Comparison of ENCODE assay signal across 8 cellular contexts in genomic region chrX:40083979-40084359, GRCh38. TPM values are rescaled to one million over a fixed set of nuclear protein-coding genes. Genes with fewer than 3 reads are reported as not detected.
DNase-seq lines count a peak whose midpoint lies in the region; ATAC-seq and TF ChIP-seq lines count a peak whose summit lies in the region.

No MANE protein-coding gene starts in this region.

- H3K36me3 ChIP-seq in breast epithelium (no peaks in the 10 kb centered on the region), mesodermal cell (ENCODE audit: control insufficient read depth, insufficient read depth, low read length) (no peaks in the 10 kb centered on the region), SJCRH30 (no peaks in the 10 kb centered on the region; the same call in 1 of the 2 replicates)

- no peak for TF ChIP-seq CTCF in breast epithelium (IDR thresholded peaks at IDR 0.05)
- no peak for TF ChIP-seq CTCF in type B pancreatic cell (conservative IDR thresholded peaks at IDR 0.05)

- peak overlapping the region; percentile 56 for H3K4me3 Mint-ChIP-seq in activated naive CD4-positive, alpha-beta T cell treated with anti-CD3 and anti-CD28 coated beads for 36 hours
- peak overlapping the region; percentile 82 for H3K4me3 Mint-ChIP-seq in type B pancreatic cell

- peaks cover 55% of the 10 kb centered on the region for H3K4me1 Mint-ChIP-seq in activated naive CD4-positive, alpha-beta T cell treated with anti-CD3 and anti-CD28 coated beads for 36 hours (ENCODE audit: low read depth)
- H3K4me1 Mint-ChIP-seq in type B pancreatic cell (ENCODE audit: unreplicated experiment) = peaks cover 55% of the 10 kb centered on the region

- H3K4me3 ChIP-seq in breast epithelium = peak overlapping the region; percentile 32 to 63 (median 47)
- H3K4me3 ChIP-seq in mesodermal cell (ENCODE audit: extremely low read depth, insufficient read depth, low read length, poor library complexity, severe bottlenecking) = peak overlapping the region; percentile 18
- no peak overlapping the region for H3K4me3 ChIP-seq in SJCRH30

- 7 to 10% methylated on average over 11 to 12 of the region's 26 CpGs for WGBS in mesodermal cell (ENCODE audit: insufficient coverage in 2 of 2), 2 experiments

- H3K4me1 ChIP-seq in breast epithelium (no peaks in the 10 kb centered on the region), mesodermal cell (ENCODE audit: control insufficient read depth, insufficient read depth, low read length, poor library complexity, severe bottlenecking) (peaks cover 38% of the 10 kb centered on the region), SJCRH30 (peaks cover 17% of the 10 kb centered on the region)

- H3K27ac ChIP-seq in breast epithelium (no peak overlapping the region), mesodermal cell (ENCODE audit: low read depth, low read length, severe bottlenecking) (no peak overlapping the region), SJCRH30 (no peak overlapping the region)

- H3K27me3 ChIP-seq in breast epithelium = peaks cover 0 to 82% of the 10 kb centered on the region in 2 donors
- H3K27me3 ChIP-seq in SJCRH30 = no peaks in the 10 kb centered on the region

- H3K27ac Mint-ChIP-seq in activated naive CD4-positive, alpha-beta T cell treated with anti-CD3 and anti-CD28 coated beads for 36 hours = no peak overlapping the region
- H3K27ac Mint-ChIP-seq in activated naive CD4-positive, alpha-beta T cell treated with anti-CD3 and anti-CD28 coated beads, Interleukin-2, amount 50 U/mL, for 72 hours = peak overlapping the region in 1 of 2 donors; percentile 58
- peak overlapping the region; percentile 83 for H3K27ac Mint-ChIP-seq in type B pancreatic cell

- no peak for TF ChIP-seq POLR2A in breast epithelium (IDR thresholded peaks at IDR 0.05)

- ATAC-seq in activated naive CD4-positive, alpha-beta T cell treated with anti-CD3 and anti-CD28 coated beads, Interleukin-2, amount 50 U/mL, for 72 hours = no peak
- ATAC-seq in GM19397 (IDR thresholded peaks at IDR 0.05; ENCODE audit: unreplicated experiment) = no peak

- intact Hi-C loops in activated naive CD4-positive, alpha-beta T cell treated with anti-CD3 and anti-CD28 coated beads for 36 hours (cut with micrococcal nuclease) = no loop called here
- intact Hi-C loops in breast epithelium (cut with DNase I; ENCODE audit: low total_unique reads) = loop anchor here (1.0 kb wide), 1 partner anchor 81 kb away; no protein-coding TSS in a partner anchor

- H3K36me3 Mint-ChIP-seq in activated naive CD4-positive, alpha-beta T cell treated with anti-CD3 and anti-CD28 coated beads for 36 hours (ENCODE audit: low read depth) = peaks cover 3% of the 10 kb centered on the region
- peaks cover 0 to 4% of the 10 kb centered on the region in 2 donors for H3K36me3 Mint-ChIP-seq in activated naive CD4-positive, alpha-beta T cell treated with anti-CD3 and anti-CD28 coated beads, Interleukin-2, amount 50 U/mL, for 72 hours
- H3K36me3 Mint-ChIP-seq in type B pancreatic cell = peaks cover 6% of the 10 kb centered on the region

- CTCF ChIA-PET in activated naive CD4-positive, alpha-beta T cell treated with anti-CD3 and anti-CD28 coated beads for 36 hours (lab: Charles Lee) = interaction anchor here (1.0 kb wide), 1 partner anchor 10 kb away, joined by 5 read pairs; no protein-coding TSS in a partner anchor

- no peaks in the 10 kb centered on the region for H3K27me3 Mint-ChIP-seq in activated naive CD4-positive, alpha-beta T cell treated with anti-CD3 and anti-CD28 coated beads for 36 hours (ENCODE audit: low read depth)
- H3K27me3 Mint-ChIP-seq in type B pancreatic cell = peaks cover 3% of the 10 kb centered on the region

- DNase-seq in activated naive CD4-positive, alpha-beta T cell treated with anti-CD3 and anti-CD28 coated beads for 36 hours = no peak
- no peak for DNase-seq in activated naive CD4-positive, alpha-beta T cell treated with anti-CD3 and anti-CD28 coated beads, Interleukin-2, amount 50 U/mL, for 72 hours (ENCODE audit: low spot score in 2 of 2)
- no peak for DNase-seq in breast epithelium (ENCODE audit: low spot score in 2 of 2)
- DNase-seq in type B pancreatic cell (ENCODE audit: extremely low spot score, unreplicated experiment) = no peak
- no peak for DNase-seq in HPDE6-E6E7 (ENCODE audit: extremely low spot score)
- DNase-seq in SJCRH30 = no peak

- H3K9me3 Mint-ChIP-seq in activated naive CD4-positive, alpha-beta T cell treated with anti-CD3 and anti-CD28 coated beads for 36 hours = no peaks in the 10 kb centered on the region
- H3K9me3 Mint-ChIP-seq in activated naive CD4-positive, alpha-beta T cell treated with anti-CD3 and anti-CD28 coated beads, Interleukin-2, amount 50 U/mL, for 72 hours = no peaks in the 10 kb centered on the region
- no peaks in the 10 kb centered on the region for H3K9me3 Mint-ChIP-seq in type B pancreatic cell

- H3K9me3 ChIP-seq in breast epithelium = no peaks in the 10 kb centered on the region
- no peaks in the 10 kb centered on the region for H3K9me3 ChIP-seq in mesodermal cell (ENCODE audit: control insufficient read depth, low read length)
- H3K9me3 ChIP-seq in SJCRH30 (replicated peaks) = no peaks in the 10 kb centered on the region

RNA-seq across cellular contexts. Expression of gene BCOR, which starts 13.8 kb away (rescaled TPM):
- 10 to 100 TPM; 29.1 to 29.9 TPM for total RNA-seq in activated naive CD4-positive, alpha-beta T cell treated with anti-CD3 and anti-CD28 coated beads for 36 hours
- total RNA-seq in activated naive CD4-positive, alpha-beta T cell treated with anti-CD3 and anti-CD28 coated beads, Interleukin-2, amount 50 U/mL, for 72 hours = 10 to 100 TPM; 46.9 to 48.3 TPM
- total RNA-seq in breast epithelium (10 to 100 TPM; 11.7 to 28.1 (median 27.9) TPM), type B pancreatic cell (ENCODE audit: low replicate concordance) (27.2 and 37.3 TPM in 2 replicates)
- polyA plus RNA-seq in mesodermal cell (2013, experiment 1 of 2) = 21.2 TPM
- polyA plus RNA-seq in mesodermal cell (2013, experiment 2 of 2) = 19.5 TPM
- total RNA-seq in SJCRH30 (2014; rRNA removed; shearing (Covaris generic)) = 62.5 and 64.8 TPM in 2 replicates
